15 cellular contexts compared by ENCODE assay signal in the genomic region with DNA sequence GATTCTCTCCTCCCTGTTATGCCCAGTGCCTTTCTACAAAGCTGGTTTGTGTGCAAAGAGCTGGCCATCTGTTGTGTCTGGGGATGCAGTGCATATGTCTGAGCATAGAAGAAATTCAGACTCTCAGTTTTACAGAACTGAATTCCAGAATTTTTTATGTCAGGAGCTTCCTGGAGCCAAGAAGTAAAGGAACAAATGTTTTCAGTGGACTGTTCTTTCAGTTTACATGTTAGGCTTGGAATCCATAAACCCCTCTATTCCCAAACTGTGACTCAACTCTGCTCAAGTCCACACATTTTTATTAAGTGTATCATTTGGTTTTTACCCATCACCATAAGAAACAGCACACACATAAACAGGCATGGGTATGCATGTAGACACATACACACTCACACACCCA.
DNase-seq lines count a peak whose midpoint lies in the region; ATAC-seq and TF ChIP-seq lines count a peak whose summit lies in the region.
"Had no signal": no experiment of that assay in that cellular context is flagged by ENCODE, and none has a peak within 500 bp of the region (broad histone marks: within the 10 kb centered on the region; RNA-seq: fewer than 3 reads in every experiment).

No MANE protein-coding gene starts in this region.

- H3K27ac ChIP-seq in gastroesophageal sphincter, result peak overlapping the region; percentile 25 to 90 (median 67)
- H3K27ac ChIP-seq in sigmoid colon, result peak overlapping the region; percentile 68 to 79 (median 72)
- peak overlapping the region in 2 of 5 donors; percentile 11 to 41 for H3K27ac ChIP-seq in stomach
- H3K27ac ChIP-seq: SJSA1, VCaP had no signal

- DNase-seq in EL (peak; percentile 81), NCI-H446 treated with DMSO at 0.1 percent for 48 hours (lab: John Stamatoyannopoulos, UW) (peak; percentile 17), sigmoid colon (no peak), NCI-H510A (lab: John Stamatoyannopoulos, UW) (no peak), stomach (no peak)
- DNase-seq in activated CD8-positive, alpha-beta memory T cell treated with anti-CD3 and anti-CD28 coated beads, Interleukin-2, amount 50 U/mL, for 4 hours, result no peak
- DNase-seq: activated CD8-positive, alpha-beta memory T cell treated with anti-CD3 and anti-CD28 coated beads, Interleukin-2, amount 50 U/mL, for 48 hours; CD4-positive, alpha-beta T cell; effector CD8-positive, alpha-beta T cell; NCI-H748 treated with DMSO at 0.1 percent for 48 hours; retina had no signal

- TF ChIP-seq POLR2A in gastroesophageal sphincter (IDR thresholded peaks at IDR 0.05), result no peak
- TF ChIP-seq POLR2A in sigmoid colon (IDR thresholded peaks at IDR 0.05), result no peak
- TF ChIP-seq POLR2A in stomach (IDR thresholded peaks at IDR 0.05), result no peak

- peak; percentile 14 for ATAC-seq in gastroesophageal sphincter
- ATAC-seq in GM21447 (IDR thresholded peaks at IDR 0.05; ENCODE audit: unreplicated experiment), result no peak

- no peak overlapping the region for H3K4me3 ChIP-seq in gastroesophageal sphincter
- no peak overlapping the region for H3K4me3 ChIP-seq in sigmoid colon
- H3K4me3 ChIP-seq in stomach, result no peak overlapping the region
- H3K4me3 ChIP-seq: SJSA1 had no signal

- TF ChIP-seq EP300 in gastroesophageal sphincter (IDR thresholded peaks at IDR 0.05) (no peak), sigmoid colon (IDR thresholded peaks at IDR 0.05) (no peak), stomach (IDR thresholded peaks at IDR 0.05) (no peak)

- peaks cover 3 to 28% (median 15%) of the 10 kb centered on the region in 3 donors for H3K4me1 ChIP-seq in gastroesophageal sphincter
- peaks cover 0 to 31% (median 28%) of the 10 kb centered on the region in 4 donors for H3K4me1 ChIP-seq in sigmoid colon
- peaks cover 0 to 7% (median 0%) of the 10 kb centered on the region in 4 donors for H3K4me1 ChIP-seq in stomach
- H3K4me1 ChIP-seq: SJSA1 had no signal

- H3K27me3 ChIP-seq in gastroesophageal sphincter (no peaks in the 10 kb centered on the region), sigmoid colon (no peaks in the 10 kb centered on the region), stomach (no peaks in the 10 kb centered on the region)
- H3K27me3 ChIP-seq: SJSA1 had no signal

- TF ChIP-seq CTCF in gastroesophageal sphincter (IDR thresholded peaks at IDR 0.05) (no peak), sigmoid colon (IDR thresholded peaks at IDR 0.05) (no peak), stomach (IDR thresholded peaks at IDR 0.05) (no peak)

- H3K36me3 ChIP-seq in gastroesophageal sphincter (no peaks in the 10 kb centered on the region), sigmoid colon (no peaks in the 10 kb centered on the region), stomach (no peaks in the 10 kb centered on the region)
- H3K36me3 ChIP-seq: SJSA1 had no signal

- intact Hi-C loops in sigmoid colon (cut with DNase I) (loop anchor here (5.0 kb wide), 1 partner anchor 41 kb away; no protein-coding TSS in a partner anchor), stomach (cut with DNase I; ENCODE audit: low total_unique reads) (no loop called here)

- H3K9me3 ChIP-seq in gastroesophageal sphincter (no peaks in the 10 kb centered on the region), sigmoid colon (no peaks in the 10 kb centered on the region), stomach (no peaks in the 10 kb centered on the region)

Comparison
In these comparisons a context has a peak if more than half of its experiments do, and no peak if none do; other contexts are left out.
1. DNase-seq: peak in EL (single experiment) and NCI-H446 treated with DMSO at 0.1 percent for 48 hours (single experiment); none in sigmoid colon (single experiment), NCI-H510A (single experiment), activated CD8-positive, alpha-beta memory T cell treated with anti-CD3 and anti-CD28 coated beads, Interleukin-2, amount 50 U/mL, for 4 hours (single experiment) and stomach (single experiment).